In the genomic region with DNA sequence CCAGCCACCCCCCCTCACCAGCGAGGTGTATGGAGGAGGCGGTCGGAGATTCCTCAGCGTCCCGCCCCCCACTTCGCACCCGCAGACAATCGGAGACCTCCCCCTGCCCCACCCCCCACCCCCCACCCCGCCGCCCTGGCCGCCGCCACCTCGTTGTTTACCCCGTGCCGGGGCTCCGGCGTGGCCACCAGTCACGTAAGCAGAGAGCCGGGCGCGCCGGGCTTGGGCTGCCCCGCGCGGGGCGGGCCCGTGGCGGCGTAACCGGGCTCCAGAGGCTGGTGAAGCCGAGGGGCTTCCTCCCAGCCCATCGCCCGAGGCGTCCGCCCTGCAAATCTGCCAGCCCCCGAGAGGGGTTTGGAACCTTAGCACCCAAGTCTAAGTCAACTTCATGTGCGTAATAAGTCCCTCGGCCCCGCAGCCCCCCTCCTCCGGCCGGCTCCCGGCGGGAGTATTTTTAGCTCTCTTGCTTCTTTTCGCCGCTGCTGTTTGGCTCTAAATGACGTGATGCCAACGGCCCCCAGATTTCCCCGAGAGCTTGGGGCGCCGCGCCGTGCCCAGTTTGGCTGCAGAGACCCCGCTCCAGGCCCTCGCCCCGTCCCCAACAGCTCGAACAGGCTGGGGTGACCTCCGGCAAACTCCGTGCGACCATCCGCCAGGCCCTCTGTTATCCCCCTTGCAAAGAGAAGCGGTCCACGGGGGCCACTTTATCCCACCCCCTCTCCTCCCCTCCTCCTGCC, we compare ENCODE assay signal across 8 cellular contexts. TPM values are rescaled to one million over a fixed set of nuclear protein-coding genes. Genes with fewer than 3 reads are reported as not detected.
DNase-seq lines count a peak whose midpoint lies in the region; ATAC-seq and TF ChIP-seq lines count a peak whose summit lies in the region.

No MANE protein-coding gene starts in this region.

- TF ChIP-seq EP300 in Ishikawa (IDR thresholded peaks at IDR 0.05; ENCODE audit: borderline replicate concordance): no peak

- intact Hi-C loops in CD4-positive, alpha-beta memory T cell (cut with micrococcal nuclease): loop anchor here (1.0 to 5.0 kb wide), 12 partner anchors 16 to 707 kb away; a partner anchor contains a TSS
- intact Hi-C loops in activated CD8-positive, alpha-beta T cell treated with anti-CD3 and anti-CD28 coated beads for 36 hours (cut with micrococcal nuclease): loop anchor here (2.0 to 10.0 kb wide), 5 partner anchors 15 to 195 kb away; no protein-coding TSS in a partner anchor

- DNase-seq in CD4-positive, alpha-beta memory T cell: peak in 1 of 5 donors; percentile 87
- DNase-seq in activated CD8-positive, alpha-beta T cell treated with anti-CD3 and anti-CD28 coated beads for 36 hours: no peak
- DNase-seq in epithelial cell of esophagus (ENCODE audit: low read depth) (peak; percentile 56), mucosa of gallbladder (ENCODE audit: low spot score) (peak; percentile 35), NCI-H2081 (lab: John Stamatoyannopoulos, UW) (no peak)

- peaks cover 0 to 6% (median 0%) of the 10 kb centered on the region in 8 donors for H3K9me3 Mint-ChIP-seq in CD4-positive, alpha-beta memory T cell
- H3K9me3 Mint-ChIP-seq in activated CD8-positive, alpha-beta T cell treated with anti-CD3 and anti-CD28 coated beads for 36 hours: no peaks in the 10 kb centered on the region

- H3K27me3 Mint-ChIP-seq in CD4-positive, alpha-beta memory T cell: no peaks in the 10 kb centered on the region
- H3K27me3 Mint-ChIP-seq in activated CD8-positive, alpha-beta T cell treated with anti-CD3 and anti-CD28 coated beads for 36 hours: peaks cover 17% of the 10 kb centered on the region

- no peaks in the 10 kb centered on the region for H3K9me3 ChIP-seq in CD4-positive, alpha-beta memory T cell (ENCODE audit: control insufficient read depth in 1 of 2, low read length in 2 of 2)

- peak overlapping the region; percentile 94 to 99 (median 98) for H3K27ac Mint-ChIP-seq in CD4-positive, alpha-beta memory T cell
- peak overlapping the region; percentile 96 for H3K27ac Mint-ChIP-seq in activated CD8-positive, alpha-beta T cell treated with anti-CD3 and anti-CD28 coated beads for 36 hours

- POLR2A ChIA-PET in CD4-positive, alpha-beta memory T cell (lab: Charles Lee; ENCODE audit: partially characterized antibody): interaction anchor here (0.8 to 13.1 kb wide), 53 partner anchors 7 to 709 kb away, joined by 3 to 464 read pairs (median 5); a partner anchor contains a TSS
- POLR2A ChIA-PET in activated CD8-positive, alpha-beta T cell treated with anti-CD3 and anti-CD28 coated beads for 36 hours (lab: Charles Lee): interaction anchor here (0.7 to 4.8 kb wide), 9 partner anchors 10 to 301 kb away, joined by 3 to 42 read pairs (median 3); no protein-coding TSS in a partner anchor

- H3K4me1 Mint-ChIP-seq in CD4-positive, alpha-beta memory T cell: peaks cover 40 to 78% (median 48%) of the 10 kb centered on the region in 4 donors
- H3K4me1 Mint-ChIP-seq in activated CD8-positive, alpha-beta T cell treated with anti-CD3 and anti-CD28 coated beads for 36 hours (ENCODE audit: low read depth): peaks cover 45% of the 10 kb centered on the region

- no peak for TF ChIP-seq RAD21 in Ishikawa (IDR thresholded peaks at IDR 0.05; ENCODE audit: low read depth)

- ATAC-seq in activated CD8-positive, alpha-beta T cell treated with anti-CD3 and anti-CD28 coated beads for 36 hours: peak; percentile 20
- no peak for ATAC-seq in HG02642 (IDR thresholded peaks at IDR 0.05; ENCODE audit: poor library complexity, unreplicated experiment)

- H3K27me3 ChIP-seq in CD4-positive, alpha-beta memory T cell (ENCODE audit: insufficient read depth, low read length): no peaks in the 10 kb centered on the region

- H3K27ac ChIP-seq in CD4-positive, alpha-beta memory T cell (ENCODE audit: low read depth, low read length): peak overlapping the region; percentile 92
- peak overlapping the region; percentile 99 for H3K27ac ChIP-seq in temporal lobe (ENCODE audit: low read depth, low read length)

- peaks cover 0 to 28% of the 10 kb centered on the region in 2 donors for H3K36me3 Mint-ChIP-seq in CD4-positive, alpha-beta memory T cell
- H3K36me3 Mint-ChIP-seq in activated CD8-positive, alpha-beta T cell treated with anti-CD3 and anti-CD28 coated beads for 36 hours (ENCODE audit: low read depth): peaks cover 8% of the 10 kb centered on the region

- H3K4me3 Mint-ChIP-seq in CD4-positive, alpha-beta memory T cell: peak overlapping the region; percentile 93 to 100 (median 98)
- H3K4me3 Mint-ChIP-seq in activated CD8-positive, alpha-beta T cell treated with anti-CD3 and anti-CD28 coated beads for 36 hours: peak overlapping the region; percentile 97

- peaks cover 51% of the 10 kb centered on the region for H3K4me1 ChIP-seq in CD4-positive, alpha-beta memory T cell (ENCODE audit: insufficient read depth, low read length)

- H3K4me3 ChIP-seq in CD4-positive, alpha-beta memory T cell (ENCODE audit: low read length in 2 of 2): peak overlapping the region; percentile 42 to 78
- H3K4me3 ChIP-seq in epithelial cell of esophagus (ENCODE audit: low read length): peak overlapping the region; percentile 82

- no peak for TF ChIP-seq CTCF in activated CD8-positive, alpha-beta T cell treated with anti-CD3 and anti-CD28 coated beads for 36 hours (IDR thresholded peaks at IDR 0.05)
- TF ChIP-seq CTCF in epithelial cell of esophagus (IDR thresholded peaks at IDR 0.05; ENCODE audit: insufficient read depth, low read depth, low read length, missing control alignments): no peak

- CTCF ChIA-PET in CD4-positive, alpha-beta memory T cell (lab: Charles Lee; ENCODE audit: partially characterized antibody): interaction anchor here (1.1 to 10.6 kb wide), 14 partner anchors 10 to 130 kb away, joined by 3 to 203 read pairs (median 10); a partner anchor contains a TSS
- CTCF ChIA-PET in activated CD8-positive, alpha-beta T cell treated with anti-CD3 and anti-CD28 coated beads for 36 hours (lab: Charles Lee): interaction anchor here (0.6 to 10.5 kb wide), 12 partner anchors 14 to 155 kb away, joined by 3 to 171 read pairs (median 4); a partner anchor contains a TSS

- no peaks in the 10 kb centered on the region for H3K36me3 ChIP-seq in CD4-positive, alpha-beta memory T cell (ENCODE audit: insufficient read depth, low read length)

TF ChIP-seq in Ishikawa, 13 proteins besides CTCF, POLR2A, EP300 and RAD21:
- TF ChIP-seq TAF1 (IDR thresholded peaks at IDR 0.05; ENCODE audit: low read depth) (no peak), ZBTB7A (IDR thresholded peaks at IDR 0.05; ENCODE audit: low read depth) (peak; percentile 91; the same call in 1 of the 2 replicates), YY1 (IDR thresholded peaks at IDR 0.05; ENCODE audit: low read depth) (no peak), NFIC (IDR thresholded peaks at IDR 0.05) (no peak), CREB1 (IDR thresholded peaks at IDR 0.05; ENCODE audit: low read depth) (no peak), EGR1 (IDR thresholded peaks at IDR 0.05) (no peak)

RNA-seq across cellular contexts. Expression of a gene that starts 2.7 kb away (rescaled TPM):
- total RNA-seq in CD4-positive, alpha-beta memory T cell: 10 to 100 TPM; 49.7 to 56.6 TPM
- 10 to 100 TPM; 32.1 to 54.6 TPM for polyA plus RNA-seq in CD4-positive, alpha-beta memory T cell
- 10 to 100 TPM; 47.9 to 48.2 TPM for total RNA-seq in activated CD8-positive, alpha-beta T cell treated with anti-CD3 and anti-CD28 coated beads for 36 hours
- total RNA-seq in mucosa of gallbladder (58.8 TPM), temporal lobe (49.2 TPM)

Comparison
In these comparisons a context has a peak if more than half of its experiments do, and no peak if none do; other contexts are left out.
1. DNase-seq: peak in epithelial cell of esophagus (single experiment) and mucosa of gallbladder (single experiment); none in activated CD8-positive, alpha-beta T cell treated with anti-CD3 and anti-CD28 coated beads for 36 hours (single experiment) and NCI-H2081 (0 of 2).